ENCODE assay signal across 14 cellular contexts in the genomic region with DNA sequence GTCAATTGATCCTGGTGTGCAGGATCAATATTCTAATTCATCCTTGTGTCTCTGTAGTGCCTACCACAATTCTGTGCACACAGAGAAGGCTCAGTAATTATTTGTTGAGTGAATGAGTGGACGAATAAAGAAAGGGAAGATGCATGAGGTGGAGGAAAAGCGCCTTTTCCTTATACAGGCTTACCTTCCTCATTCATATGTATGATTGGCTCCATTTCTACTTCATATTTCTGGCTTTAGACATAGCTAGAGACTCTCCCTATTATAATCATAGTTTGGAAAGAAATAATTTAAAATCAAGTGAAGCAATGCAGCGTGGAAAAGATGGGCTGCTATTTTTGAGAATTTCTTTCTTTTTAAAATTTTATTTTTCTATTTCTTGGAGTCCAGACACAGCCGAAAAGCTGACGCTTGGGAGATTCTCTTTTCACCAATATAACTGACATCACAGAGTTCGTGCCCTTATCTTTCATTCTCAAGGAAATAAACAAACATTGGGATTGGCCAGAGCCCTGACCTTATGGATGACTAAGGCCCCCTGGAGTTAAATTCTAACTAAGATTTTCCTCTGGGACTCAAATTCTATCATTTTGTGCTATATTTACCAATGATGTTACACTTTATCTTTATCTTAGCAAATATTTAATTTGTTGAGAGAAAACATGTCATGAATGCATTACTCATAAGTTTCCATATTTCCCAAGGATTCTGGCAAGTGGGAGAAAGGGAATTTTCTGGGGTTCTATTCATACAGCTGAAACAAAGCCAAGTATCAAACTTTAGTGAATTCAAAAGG. TPM values are rescaled to one million over a fixed set of nuclear protein-coding genes. Genes with fewer than 3 reads are reported as not detected.
A peak's percentile ranks its signal among the peaks of the same experiment; 100 is the strongest.
DNase-seq lines count a peak whose midpoint lies in the region; ATAC-seq and TF ChIP-seq lines count a peak whose summit lies in the region.
"Had no signal": no experiment of that assay in that cellular context is flagged by ENCODE, and none has a peak within 500 bp of the region (broad histone marks: within the 10 kb centered on the region; RNA-seq: fewer than 3 reads in every experiment).

No MANE protein-coding gene starts in this region.

- H3K4me1 Mint-ChIP-seq in activated CD8-positive, alpha-beta T cell treated with anti-CD3 and anti-CD28 coated beads for 36 hours (ENCODE audit: low read depth): no peaks in the 10 kb centered on the region
- peaks cover 57% of the 10 kb centered on the region for H3K4me1 Mint-ChIP-seq in WTC11

- POLR2A ChIA-PET in RWPE1 (lab: Yijun Ruan, JAX; ENCODE audit: low non-redundant PET) (no interaction called here), WTC11 (lab: Charles Lee) (no interaction called here)
- POLR2A ChIA-PET in activated CD8-positive, alpha-beta T cell treated with anti-CD3 and anti-CD28 coated beads for 36 hours (lab: Charles Lee): no interaction called here

- peaks cover 1% of the 10 kb centered on the region for H3K9me3 Mint-ChIP-seq in activated CD8-positive, alpha-beta T cell treated with anti-CD3 and anti-CD28 coated beads for 36 hours
- H3K9me3 Mint-ChIP-seq in WTC11: peaks cover 11% of the 10 kb centered on the region

- H3K4me3 Mint-ChIP-seq in activated CD8-positive, alpha-beta T cell treated with anti-CD3 and anti-CD28 coated beads for 36 hours: no peak overlapping the region
- no peak overlapping the region for H3K4me3 Mint-ChIP-seq in WTC11

- H3K36me3 Mint-ChIP-seq in activated CD8-positive, alpha-beta T cell treated with anti-CD3 and anti-CD28 coated beads for 36 hours (ENCODE audit: low read depth): no peaks in the 10 kb centered on the region
- H3K36me3 Mint-ChIP-seq in WTC11: peaks cover 2% of the 10 kb centered on the region

- no peaks in the 10 kb centered on the region for H3K27me3 Mint-ChIP-seq in activated CD8-positive, alpha-beta T cell treated with anti-CD3 and anti-CD28 coated beads for 36 hours
- H3K27me3 Mint-ChIP-seq in WTC11 (ENCODE audit: low read depth): no peaks in the 10 kb centered on the region

- no peak overlapping the region for H3K27ac Mint-ChIP-seq in activated CD8-positive, alpha-beta T cell treated with anti-CD3 and anti-CD28 coated beads for 36 hours
- no peak overlapping the region for H3K27ac Mint-ChIP-seq in WTC11

- peak; percentile 94 for DNase-seq in EH (ENCODE audit: low read depth)
- peak; percentile 4 for DNase-seq in RWPE1 (ENCODE audit: low spot score)
- peak; percentile 67 for DNase-seq in fibroblast of gingiva (ENCODE audit: low read depth)
- peak; percentile 69 for DNase-seq in non-pigmented ciliary epithelial cell (ENCODE audit: low read depth)
- DNase-seq in activated CD8-positive, alpha-beta T cell treated with anti-CD3 and anti-CD28 coated beads for 36 hours: no peak
- no peak for DNase-seq in WTC11 (ENCODE audit: low spot score)
- DNase-seq in KBM-7: no peak
- DNase-seq: activated CD4-positive, alpha-beta T cell treated with anti-CD3 and anti-CD28 coated beads, Interleukin-2, amount 50 U/mL, for 4 hours; activated naive CD4-positive, alpha-beta T cell treated with anti-CD3 and anti-CD28 coated beads, Interleukin-2, amount 50 U/mL, for 16 hours; mammary epithelial cell; NCI-H526 treated with DMSO at 0.1 percent for 48 hours; stimulated activated CD8-positive, alpha-beta memory T cell treated with anti-CD3 and anti-CD28 coated beads, Interleukin-4, amount 100 ng/mL, for 48 hours; SW 1271 had no signal

- in situ Hi-C loops in KBM-7 (cut with MboI; ENCODE audit: low pct_unique_long_range_greater_than_20kb, low sequenced_read_pairs): no loop called here

- CTCF ChIA-PET in RWPE1 (lab: Yijun Ruan, JAX): no interaction called here
- CTCF ChIA-PET in activated CD8-positive, alpha-beta T cell treated with anti-CD3 and anti-CD28 coated beads for 36 hours (lab: Charles Lee): no interaction called here
- CTCF ChIA-PET in WTC11 (lab: Charles Lee): no interaction called here

- intact Hi-C loops in activated CD8-positive, alpha-beta T cell treated with anti-CD3 and anti-CD28 coated beads for 36 hours (cut with micrococcal nuclease): no loop called here

- TF ChIP-seq CTCF in RWPE1 (conservative IDR thresholded peaks at IDR 0.05; ENCODE audit: low read depth) (no peak), WTC11 (IDR thresholded peaks at IDR 0.05) (no peak)
- TF ChIP-seq CTCF in activated CD8-positive, alpha-beta T cell treated with anti-CD3 and anti-CD28 coated beads for 36 hours (IDR thresholded peaks at IDR 0.05): no peak

- no peak for ATAC-seq in activated CD8-positive, alpha-beta T cell treated with anti-CD3 and anti-CD28 coated beads for 36 hours
- ATAC-seq in HG02885 (IDR thresholded peaks at IDR 0.05; ENCODE audit: poor library complexity, unreplicated experiment): no peak
- no peak for ATAC-seq in WTC11

- H3K27ac ChIP-seq in RWPE1: no peak overlapping the region

TF ChIP-seq in WTC11, 78 proteins besides CTCF, POLR2A, EP300 and RAD21:
- TF ChIP-seq FOXJ3 (CRISPR knock-in tag; IDR thresholded peaks at IDR 0.05; ENCODE audit: borderline replicate concordance) (no peak), ZBTB43 (CRISPR knock-in tag; IDR thresholded peaks at IDR 0.05) (no peak), MYBL2 (CRISPR knock-in tag; IDR thresholded peaks at IDR 0.05) (no peak), TEAD4 (CRISPR knock-in tag; IDR thresholded peaks at IDR 0.05) (no peak), RORB (CRISPR knock-in tag; IDR thresholded peaks at IDR 0.05) (no peak), NR2C2 (CRISPR knock-in tag; IDR thresholded peaks at IDR 0.05) (no peak), ATF2 (CRISPR knock-in tag; IDR thresholded peaks at IDR 0.05; ENCODE audit: borderline replicate concordance, low read depth) (no peak), NR3C1 (CRISPR knock-in tag; conservative IDR thresholded peaks at IDR 0.05; ENCODE audit: low read depth) (no peak), AFF4 (CRISPR knock-in tag; IDR thresholded peaks at IDR 0.05; ENCODE audit: borderline replicate concordance) (no peak), ZNF317 (CRISPR knock-in tag; IDR thresholded peaks at IDR 0.05; ENCODE audit: borderline replicate concordance, low read depth) (no peak), CREB1 (CRISPR knock-in tag; IDR thresholded peaks at IDR 0.05) (no peak), SOX15 (CRISPR knock-in tag; IDR thresholded peaks at IDR 0.05) (no peak)
- TF ChIP-seq, protein P1, sequence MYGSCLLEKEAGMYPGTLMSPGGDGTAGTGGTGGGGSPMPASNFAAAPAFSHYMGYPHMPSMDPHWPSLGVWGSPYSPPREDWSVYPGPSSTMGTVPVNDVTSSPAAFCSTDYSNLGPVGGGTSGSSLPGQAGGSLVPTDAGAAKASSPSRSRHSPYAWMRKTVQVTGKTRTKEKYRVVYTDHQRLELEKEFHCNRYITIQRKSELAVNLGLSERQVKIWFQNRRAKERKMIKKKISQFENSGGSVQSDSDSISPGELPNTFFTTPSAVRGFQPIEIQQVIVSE (CRISPR knock-in tag; IDR thresholded peaks at IDR 0.05; ENCODE audit: borderline replicate concordance): no peak

RNA-seq across cellular contexts. Expression of gene PRL, which starts 48.1 kb away (rescaled TPM):
- total RNA-seq in activated CD8-positive, alpha-beta T cell treated with anti-CD3 and anti-CD28 coated beads for 36 hours: under 1 TPM; 0.52 to 0.60 TPM
- total RNA-seq in WTC11 (2021): not detected in 3 replicates
- total RNA-seq: mammary epithelial cell had no signal

Comparison
In these comparisons a context has a peak if more than half of its experiments do, and no peak if none do; other contexts are left out.
1. DNase-seq: peak in EH (single experiment), RWPE1 (single experiment), fibroblast of gingiva (single experiment) and non-pigmented ciliary epithelial cell (single experiment); none in activated CD8-positive, alpha-beta T cell treated with anti-CD3 and anti-CD28 coated beads for 36 hours (single experiment), WTC11 (single experiment) and KBM-7 (single experiment).